Comparison of ENCODE assay signal across 22 cellular contexts in genomic region chr18:48306838-48307237, GRCh38.
DNase-seq lines count a peak whose midpoint lies in the region; ATAC-seq and TF ChIP-seq lines count a peak whose summit lies in the region.
"Had no signal": no experiment of that assay in that cellular context is flagged by ENCODE, and none has a peak within 500 bp of the region (broad histone marks: within the 10 kb centered on the region; RNA-seq: fewer than 3 reads in every experiment).

No MANE protein-coding gene starts in this region.

- peaks cover 0 to 3% of the 10 kb centered on the region in 2 donors for H3K27me3 Mint-ChIP-seq in natural killer cell treated with Interleukin-12 subunit alpha and Interleukin-12 subunit beta and Interleukin-15 and Interleukin-18, amount 100 ng/mL, for 72 hours

- H3K27ac ChIP-seq in gastroesophageal sphincter (peak overlapping the region in 3 of 4 donors; percentile 54 to 83 (median 66)), left lung (no peak overlapping the region)
- H3K27ac ChIP-seq: A549, KMS-11, SJSA1 had no signal

- peak; percentile 74 for ATAC-seq in gastroesophageal sphincter
- no peak for ATAC-seq in natural killer cell treated with Interleukin-12 subunit alpha and Interleukin-12 subunit beta and Interleukin-15 and Interleukin-18, amount 100 ng/mL, for 72 hours
- no peak for ATAC-seq in left lung
- ATAC-seq: A549, Right ventricle myocardium inferior had no signal

- peak; percentile 20 for DNase-seq in HT-29 (ENCODE audit: low spot score)
- DNase-seq in astrocyte of the hippocampus (ENCODE audit: low read depth, low spot score) = peak; percentile 46
- DNase-seq in retina = peak; percentile 4
- no peak for DNase-seq in NCI-H526 (lab: John Stamatoyannopoulos, UW)
- DNase-seq in natural killer cell treated with Interleukin-12 subunit alpha and Interleukin-12 subunit beta and Interleukin-15 and Interleukin-18, amount 100 ng/mL, for 72 hours (ENCODE audit: low spot score) = no peak
- no peak for DNase-seq in NCI-H146 treated with DMSO at 0.1 percent for 48 hours (lab: John Stamatoyannopoulos, UW; ENCODE audit: unreplicated experiment)
- DNase-seq in left lung = no peak
- DNase-seq: GOT3, HCEC 1CT, IMR-90, NCI-H1092 treated with DMSO at 0.1 percent for 48 hours, NCI-H1436 treated with DMSO at 0.1 percent for 48 hours, NCI-H2029 treated with DMSO at 0.1 percent for 48 hours, NCI-H226, NCI-H524 had no signal

- H3K4me1 ChIP-seq in gastroesophageal sphincter = peaks cover 0 to 37% (median 4%) of the 10 kb centered on the region in 3 donors
- H3K4me1 ChIP-seq in left lung = no peaks in the 10 kb centered on the region
- H3K4me1 ChIP-seq: A549, SJSA1 had no signal

- H3K27me3 ChIP-seq in gastroesophageal sphincter (no peaks in the 10 kb centered on the region), left lung (no peaks in the 10 kb centered on the region)
- H3K27me3 ChIP-seq: SJSA1 had no signal

- 0 to 59% methylated on average over 1 to 5 of the region's 5 CpGs for WGBS in gastroesophageal sphincter (ENCODE audit: low coverage in 1 of 2), 2 donors

- H3K36me3 ChIP-seq in gastroesophageal sphincter = no peaks in the 10 kb centered on the region
- H3K36me3 ChIP-seq in left lung = no peaks in the 10 kb centered on the region
- H3K36me3 ChIP-seq: SJSA1 had no signal

- intact Hi-C loops in left lung (cut with DNase I) = no loop called here

- H3K36me3 Mint-ChIP-seq in natural killer cell treated with Interleukin-12 subunit alpha and Interleukin-12 subunit beta and Interleukin-15 and Interleukin-18, amount 100 ng/mL, for 72 hours = no peaks in the 10 kb centered on the region
- H3K36me3 Mint-ChIP-seq: CD14-positive monocyte had no signal

- TF ChIP-seq POLR2A in gastroesophageal sphincter (IDR thresholded peaks at IDR 0.05) = no peak

- H3K27ac Mint-ChIP-seq in natural killer cell treated with Interleukin-12 subunit alpha and Interleukin-12 subunit beta and Interleukin-15 and Interleukin-18, amount 100 ng/mL, for 72 hours = no peak overlapping the region
- H3K27ac Mint-ChIP-seq: B cell, CD14-positive monocyte had no signal

- TF ChIP-seq CTCF in gastroesophageal sphincter (IDR thresholded peaks at IDR 0.05) (no peak), left lung (IDR thresholded peaks at IDR 0.05) (no peak)

- H3K9me3 ChIP-seq in gastroesophageal sphincter = no peaks in the 10 kb centered on the region
- no peaks in the 10 kb centered on the region for H3K9me3 ChIP-seq in left lung
- H3K9me3 ChIP-seq: A549, SJSA1 had no signal

- no peaks in the 10 kb centered on the region for H3K4me1 Mint-ChIP-seq in natural killer cell treated with Interleukin-12 subunit alpha and Interleukin-12 subunit beta and Interleukin-15 and Interleukin-18, amount 100 ng/mL, for 72 hours (ENCODE audit: low read depth in 2 of 2)
- H3K4me1 Mint-ChIP-seq: B cell, CD14-positive monocyte had no signal

- TF ChIP-seq EP300 in gastroesophageal sphincter (IDR thresholded peaks at IDR 0.05) = no peak

- H3K4me3 Mint-ChIP-seq in natural killer cell treated with Interleukin-12 subunit alpha and Interleukin-12 subunit beta and Interleukin-15 and Interleukin-18, amount 100 ng/mL, for 72 hours = no peak overlapping the region
- H3K4me3 Mint-ChIP-seq: B cell, CD14-positive monocyte had no signal

- no peaks in the 10 kb centered on the region for H3K9me3 Mint-ChIP-seq in natural killer cell treated with Interleukin-12 subunit alpha and Interleukin-12 subunit beta and Interleukin-15 and Interleukin-18, amount 100 ng/mL, for 72 hours
- H3K9me3 Mint-ChIP-seq: CD14-positive monocyte had no signal

- H3K4me3 ChIP-seq in gastroesophageal sphincter (no peak overlapping the region), left lung (no peak overlapping the region)
- H3K4me3 ChIP-seq: A549, SJSA1 had no signal

Comparison
In these comparisons a context has a peak if more than half of its experiments do, and no peak if none do; other contexts are left out.
1. DNase-seq: peak in HT-29 (single experiment), astrocyte of the hippocampus (single experiment) and retina (single experiment); none in NCI-H526 (0 of 2), natural killer cell treated with Interleukin-12 subunit alpha and Interleukin-12 subunit beta and Interleukin-15 and Interleukin-18, amount 100 ng/mL, for 72 hours (single experiment), NCI-H146 treated with DMSO at 0.1 percent for 48 hours (single experiment) and left lung (0 of 2).
2. H3K27ac ChIP-seq: peak in gastroesophageal sphincter (3 of 4); none in left lung (0 of 2).